Comparison of ENCODE assay signal across 12 cellular contexts in the genomic region with DNA sequence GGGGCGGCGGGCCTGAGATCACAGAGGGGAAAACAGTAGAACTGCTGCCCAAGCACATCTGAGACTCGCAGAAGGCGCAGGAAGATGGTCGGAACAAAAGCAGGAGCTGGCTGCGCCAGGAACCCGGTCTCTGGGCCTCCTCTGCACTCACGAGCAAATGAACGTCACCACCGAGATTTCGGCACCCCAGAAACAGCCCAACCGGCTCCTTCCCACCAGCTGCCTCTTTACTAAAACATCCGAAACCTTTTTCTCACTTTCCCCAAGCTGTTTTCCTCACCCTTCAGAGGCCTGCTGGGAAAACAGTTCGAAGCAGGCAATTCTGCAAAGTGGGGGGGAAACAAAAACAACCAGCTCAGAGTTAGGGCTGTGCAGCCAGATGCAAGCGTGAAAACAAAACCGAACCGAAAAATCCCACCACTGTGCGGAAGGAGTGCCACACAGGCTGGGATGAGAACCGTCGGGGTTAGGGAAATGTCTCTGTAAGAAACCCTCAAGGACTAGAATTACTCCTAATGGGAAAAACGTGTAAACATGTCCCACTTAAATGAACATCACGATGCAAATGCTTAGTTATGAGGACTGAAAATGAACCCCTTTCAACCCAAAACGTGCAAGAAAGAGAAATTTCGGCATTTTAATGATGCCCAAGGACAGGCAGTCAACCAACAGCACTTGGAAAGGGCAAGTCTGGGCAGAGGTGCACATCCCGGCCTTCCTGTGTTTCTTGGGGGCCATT. TPM values are rescaled to one million over a fixed set of nuclear protein-coding genes. Genes with fewer than 3 reads are reported as not detected.
DNase-seq lines count a peak whose midpoint lies in the region; ATAC-seq and TF ChIP-seq lines count a peak whose summit lies in the region.
"Had no signal": no experiment of that assay in that cellular context is flagged by ENCODE, and none has a peak within 500 bp of the region (broad histone marks: within the 10 kb centered on the region; RNA-seq: fewer than 3 reads in every experiment).

No MANE protein-coding gene starts in this region.

- DNase-seq in EL (peak; percentile 37), choroid plexus epithelial cell (ENCODE audit: low read depth) (peak; percentile 69), gastrocnemius medialis (no peak), SW480 (ENCODE audit: low spot score) (no peak)
- no peak for DNase-seq in activated naive CD4-positive, alpha-beta T cell treated with anti-CD3 and anti-CD28 coated beads for 36 hours
- DNase-seq: Calu3; NCI-H2081 treated with DMSO at 0.1 percent for 48 hours; stimulated activated CD4-positive, alpha-beta T cell treated with anti-CD3 and anti-CD28 coated beads, Interleukin-4, amount 100 ng/mL, for 4 hours; T-helper 17 cell had no signal

- in situ Hi-C loops in gastrocnemius medialis (cut with MboI; ENCODE audit: low sequenced_read_pairs in 4 of 4), result no loop called here

- H3K27ac ChIP-seq in gastrocnemius medialis, result peak overlapping the region; percentile 53 to 74 (median 66)

- TF ChIP-seq CTCF in choroid plexus epithelial cell (conservative IDR thresholded peaks at IDR 0.05; ENCODE audit: low read depth, low read length) (no peak), gastrocnemius medialis (IDR thresholded peaks at IDR 0.05 in 4 of 5, conservative IDR thresholded peaks at IDR 0.05 in 1 of 5) (no peak)

- H3K4me3 Mint-ChIP-seq in activated naive CD4-positive, alpha-beta T cell treated with anti-CD3 and anti-CD28 coated beads for 36 hours, result no peak overlapping the region
- H3K4me3 Mint-ChIP-seq: T-helper 17 cell had no signal

- intact Hi-C loops in gastrocnemius medialis (cut with DNase I; ENCODE audit: low total_unique reads), result no loop called here
- intact Hi-C loops in activated naive CD4-positive, alpha-beta T cell treated with anti-CD3 and anti-CD28 coated beads for 36 hours (cut with micrococcal nuclease), result no loop called here

- H3K27ac Mint-ChIP-seq in activated naive CD4-positive, alpha-beta T cell treated with anti-CD3 and anti-CD28 coated beads for 36 hours, result no peak overlapping the region
- H3K27ac Mint-ChIP-seq: T-helper 17 cell had no signal

- no peak for TF ChIP-seq POLR2A in gastrocnemius medialis (IDR thresholded peaks at IDR 0.05)

- peaks cover 2% of the 10 kb centered on the region for H3K4me1 Mint-ChIP-seq in activated naive CD4-positive, alpha-beta T cell treated with anti-CD3 and anti-CD28 coated beads for 36 hours (ENCODE audit: low read depth)

- no peaks in the 10 kb centered on the region for H3K9me3 ChIP-seq in iPS-15b (ENCODE audit: control insufficient read depth, insufficient read depth, low read length)
- no peaks in the 10 kb centered on the region for H3K9me3 ChIP-seq in gastrocnemius medialis

- peaks cover 4% of the 10 kb centered on the region for H3K9me3 Mint-ChIP-seq in activated naive CD4-positive, alpha-beta T cell treated with anti-CD3 and anti-CD28 coated beads for 36 hours

- peak in 1 of 2 donors; percentile 38 for ATAC-seq in gastrocnemius medialis
- ATAC-seq in GM21529 (IDR thresholded peaks at IDR 0.05; ENCODE audit: unreplicated experiment), result no peak
- ATAC-seq in GM21381 (IDR thresholded peaks at IDR 0.05; ENCODE audit: unreplicated experiment), result no peak
- ATAC-seq: T-helper 17 cell had no signal

- CTCF ChIA-PET in activated naive CD4-positive, alpha-beta T cell treated with anti-CD3 and anti-CD28 coated beads for 36 hours (lab: Charles Lee), result no interaction called here

- H3K27me3 ChIP-seq in iPS-15b (ENCODE audit: control insufficient read depth, insufficient read depth, low read length) (no peaks in the 10 kb centered on the region), gastrocnemius medialis (no peaks in the 10 kb centered on the region)

- peak overlapping the region; percentile 31 for H3K4me3 ChIP-seq in choroid plexus epithelial cell (ENCODE audit: low read depth, low read length)
- no peak overlapping the region for H3K4me3 ChIP-seq in iPS-15b (ENCODE audit: low read depth, low read length)
- peak overlapping the region; percentile 0 to 38 (median 32) for H3K4me3 ChIP-seq in gastrocnemius medialis

- H3K36me3 Mint-ChIP-seq in activated naive CD4-positive, alpha-beta T cell treated with anti-CD3 and anti-CD28 coated beads for 36 hours (ENCODE audit: low read depth), result peaks cover 21% of the 10 kb centered on the region

- peak overlapping the region; percentile 61 for H3K9ac ChIP-seq in iPS-15b (ENCODE audit: low read depth, low read length)

- peaks cover 24% of the 10 kb centered on the region for H3K36me3 ChIP-seq in iPS-15b (ENCODE audit: control insufficient read depth, insufficient read depth, low read length)
- H3K36me3 ChIP-seq in gastrocnemius medialis, result peaks cover 0 to 25% of the 10 kb centered on the region in 2 donors

- H3K4me1 ChIP-seq in iPS-15b (ENCODE audit: control insufficient read depth, insufficient read depth, low read length) (peaks cover 5% of the 10 kb centered on the region), gastrocnemius medialis (peaks cover 6 to 12% of the 10 kb centered on the region in 2 donors)

- H3K27me3 Mint-ChIP-seq in activated naive CD4-positive, alpha-beta T cell treated with anti-CD3 and anti-CD28 coated beads for 36 hours (ENCODE audit: low read depth), result no peaks in the 10 kb centered on the region
- H3K27me3 Mint-ChIP-seq: T-helper 17 cell had no signal

RNA-seq across cellular contexts. Expression of a gene that starts 15.9 kb away (rescaled TPM):
- total RNA-seq in gastrocnemius medialis, result 10 to 100 TPM in 3 of 4 donors, 1 to 10 TPM in 1; 9.8 to 31.1 (median 13.6) TPM
- 10 to 100 TPM; 18.8 to 21.4 TPM for total RNA-seq in activated naive CD4-positive, alpha-beta T cell treated with anti-CD3 and anti-CD28 coated beads for 36 hours

RNA-seq across cellular contexts. Expression of a gene that starts 15.9 kb away (rescaled TPM):
- 100 to 1,000 TPM in 2 of 4 donors, 10 to 100 TPM in 2; 76.8 to 191 (median 131) TPM for total RNA-seq in gastrocnemius medialis
- total RNA-seq in activated naive CD4-positive, alpha-beta T cell treated with anti-CD3 and anti-CD28 coated beads for 36 hours, result 10 to 100 TPM; 18.9 to 20.6 TPM

Comparison
In these comparisons a context has a peak if more than half of its experiments do, and no peak if none do; other contexts are left out.
1. DNase-seq: peak in EL (single experiment) and choroid plexus epithelial cell (single experiment); none in gastrocnemius medialis (0 of 2), activated naive CD4-positive, alpha-beta T cell treated with anti-CD3 and anti-CD28 coated beads for 36 hours (single experiment) and SW480 (single experiment).